26 cellular contexts compared by ENCODE assay signal in genomic region chr7:102191556-102192203, GRCh38.
"Had no signal": no experiment of that assay in that cellular context is flagged by ENCODE, and none has a peak within 500 bp of the region (broad histone marks: within the 10 kb centered on the region; RNA-seq: fewer than 3 reads in every experiment).

No MANE protein-coding gene starts in this region.

- H3K36me3 Mint-ChIP-seq: natural killer cell had no signal

- H2AFZ ChIP-seq: parathyroid adenoma had no signal

- H3K4me1 ChIP-seq: body of pancreas, left lung, parathyroid adenoma, upper lobe of left lung had no signal

- H3K9me3 ChIP-seq: body of pancreas, left lung, upper lobe of left lung had no signal

- H3K27ac ChIP-seq: body of pancreas, left lung, parathyroid adenoma, upper lobe of left lung had no signal

- H3K9ac ChIP-seq: parathyroid adenoma had no signal

- H3K4me3 ChIP-seq: body of pancreas, left lung, upper lobe of left lung had no signal

- H3K9me3 Mint-ChIP-seq: activated naive CD8-positive, alpha-beta T cell treated with anti-CD3 and anti-CD28 coated beads, Interleukin-2, amount 50 U/mL, for 24 hours; mesothelial cell of epicardium; natural killer cell; T-helper 1 cell treated with Interleukin-12 subunit alpha and Interleukin-12 subunit beta and Interleukin-4 antibody, amounts not matched to agents 30 μg/mL and 1 μg/mL, for 36 hours had no signal

- H3K4me1 Mint-ChIP-seq: activated naive CD8-positive, alpha-beta T cell treated with anti-CD3 and anti-CD28 coated beads, Interleukin-2, amount 50 U/mL, for 24 hours; mesothelial cell of epicardium; natural killer cell had no signal

- H3K79me2 ChIP-seq: parathyroid adenoma had no signal

- H3K27ac Mint-ChIP-seq: activated naive CD8-positive, alpha-beta T cell treated with anti-CD3 and anti-CD28 coated beads, Interleukin-2, amount 50 U/mL, for 24 hours; mesothelial cell of epicardium; natural killer cell; T-helper 1 cell treated with Interleukin-12 subunit alpha and Interleukin-12 subunit beta and Interleukin-4 antibody, amounts not matched to agents 30 μg/mL and 1 μg/mL, for 36 hours had no signal

- H3K4me3 Mint-ChIP-seq: activated naive CD8-positive, alpha-beta T cell treated with anti-CD3 and anti-CD28 coated beads, Interleukin-2, amount 50 U/mL, for 24 hours; mesothelial cell of epicardium; natural killer cell; T-helper 1 cell treated with Interleukin-12 subunit alpha and Interleukin-12 subunit beta and Interleukin-4 antibody, amounts not matched to agents 30 μg/mL and 1 μg/mL, for 36 hours had no signal

- H3K27me3 Mint-ChIP-seq: activated naive CD8-positive, alpha-beta T cell treated with anti-CD3 and anti-CD28 coated beads, Interleukin-2, amount 50 U/mL, for 24 hours had no signal

- H3K27me3 ChIP-seq: body of pancreas, left lung, upper lobe of left lung had no signal

- ATAC-seq: activated naive CD8-positive, alpha-beta T cell treated with anti-CD3 and anti-CD28 coated beads, Interleukin-2, amount 50 U/mL, for 24 hours; body of pancreas; esophagus mucosa; left lung; natural killer cell; right cardiac atrium; stimulated activated naive CD8-positive, alpha-beta T cell treated with anti-CD3 and anti-CD28 coated beads, Interleukin-15, Interleukin-2, amounts not matched to agents 100 U/mL and 50 U/mL, for 24 hours had no signal

- DNase-seq: activated CD4-positive, alpha-beta T cell treated with anti-CD3 and anti-CD28 coated beads for 4 hours; activated CD4-positive, alpha-beta T cell treated with anti-CD3 and anti-CD28 coated beads, Interleukin-2, amount 50 U/mL, for 48 hours; activated CD4-positive, CD25-positive, alpha-beta regulatory T cell; activated CD8-positive, alpha-beta memory T cell treated with anti-CD3 and anti-CD28 coated beads, Interleukin-2, amount 50 U/mL, for 48 hours; activated effector memory CD4-positive, alpha-beta T cell treated with anti-CD3 and anti-CD28 coated beads, Interleukin-2, amount 50 U/mL, for 16 hours; activated naive CD4-positive, alpha-beta T cell treated with anti-CD3 and anti-CD28 coated beads, Interleukin-2, amount 50 U/mL, for 16 hours; activated naive CD8-positive, alpha-beta T cell treated with anti-CD3 and anti-CD28 coated beads, Interleukin-2, amount 50 U/mL, for 24 hours; activated T-cell treated with anti-CD3 and anti-CD28 coated beads, Interleukin-2, amount 50 U/mL, for 48 hours; anterior cingulate cortex; body of pancreas; caudate nucleus; dermis blood vessel endothelial cell; effector CD8-positive, alpha-beta T cell; hippocampal formation; kidney glomerular epithelial cell; natural killer cell; right cardiac atrium; stimulated activated CD4-positive, alpha-beta T cell treated with anti-CD3 and anti-CD28 coated beads, Interleukin-4, amount 100 ng/mL, for 24 hours; stimulated activated naive CD8-positive, alpha-beta T cell treated with anti-CD3 and anti-CD28 coated beads, Interleukin-15, Interleukin-2, amounts not matched to agents 100 U/mL and 50 U/mL, for 24 hours; T1000; upper lobe of left lung had no signal
